In the genomic region with DNA sequence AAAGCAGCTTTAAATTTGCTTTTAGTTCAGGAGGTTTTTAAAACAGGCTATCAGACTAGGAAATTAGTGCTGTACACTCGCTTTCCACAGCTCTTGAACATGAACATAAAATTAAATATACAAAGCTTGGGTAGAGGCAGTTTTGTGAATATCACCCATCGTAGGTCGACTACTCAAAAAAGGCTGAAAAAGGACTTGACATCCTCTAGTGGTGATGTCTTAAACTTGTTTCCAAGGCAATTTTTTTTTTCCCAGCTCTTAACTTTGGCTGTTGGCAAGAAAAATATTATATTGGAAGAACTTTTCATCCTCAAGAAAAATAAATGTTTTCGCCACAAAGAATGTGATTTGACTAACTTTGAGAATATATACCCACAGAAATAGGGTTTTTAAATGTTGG, we compare ENCODE assay signal across 1 cellular context.
A peak's percentile ranks its signal among the peaks of the same experiment; 100 is the strongest.
TF ChIP-seq lines count a peak whose summit lies in the region.

No MANE protein-coding gene starts in this region.

TF ChIP-seq in GM12878, 131 proteins besides CTCF, POLR2A, EP300 and RAD21 (continued from another document):
- TF ChIP-seq, protein P1, sequence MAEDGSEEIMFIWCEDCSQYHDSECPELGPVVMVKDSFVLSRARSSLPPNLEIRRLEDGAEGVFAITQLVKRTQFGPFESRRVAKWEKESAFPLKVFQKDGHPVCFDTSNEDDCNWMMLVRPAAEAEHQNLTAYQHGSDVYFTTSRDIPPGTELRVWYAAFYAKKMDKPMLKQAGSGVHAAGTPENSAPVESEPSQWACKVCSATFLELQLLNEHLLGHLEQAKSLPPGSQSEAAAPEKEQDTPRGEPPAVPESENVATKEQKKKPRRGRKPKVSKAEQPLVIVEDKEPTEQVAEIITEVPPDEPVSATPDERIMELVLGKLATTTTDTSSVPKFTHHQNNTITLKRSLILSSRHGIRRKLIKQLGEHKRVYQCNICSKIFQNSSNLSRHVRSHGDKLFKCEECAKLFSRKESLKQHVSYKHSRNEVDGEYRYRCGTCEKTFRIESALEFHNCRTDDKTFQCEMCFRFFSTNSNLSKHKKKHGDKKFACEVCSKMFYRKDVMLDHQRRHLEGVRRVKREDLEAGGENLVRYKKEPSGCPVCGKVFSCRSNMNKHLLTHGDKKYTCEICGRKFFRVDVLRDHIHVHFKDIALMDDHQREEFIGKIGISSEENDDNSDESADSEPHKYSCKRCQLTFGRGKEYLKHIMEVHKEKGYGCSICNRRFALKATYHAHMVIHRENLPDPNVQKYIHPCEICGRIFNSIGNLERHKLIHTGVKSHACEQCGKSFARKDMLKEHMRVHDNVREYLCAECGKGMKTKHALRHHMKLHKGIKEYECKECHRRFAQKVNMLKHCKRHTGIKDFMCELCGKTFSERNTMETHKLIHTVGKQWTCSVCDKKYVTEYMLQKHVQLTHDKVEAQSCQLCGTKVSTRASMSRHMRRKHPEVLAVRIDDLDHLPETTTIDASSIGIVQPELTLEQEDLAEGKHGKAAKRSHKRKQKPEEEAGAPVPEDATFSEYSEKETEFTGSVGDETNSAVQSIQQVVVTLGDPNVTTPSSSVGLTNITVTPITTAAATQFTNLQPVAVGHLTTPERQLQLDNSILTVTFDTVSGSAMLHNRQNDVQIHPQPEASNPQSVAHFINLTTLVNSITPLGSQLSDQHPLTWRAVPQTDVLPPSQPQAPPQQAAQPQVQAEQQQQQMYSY (CRISPR knock-in tag; IDR thresholded peaks at IDR 0.05), result no peak
- TF ChIP-seq, protein P2, sequence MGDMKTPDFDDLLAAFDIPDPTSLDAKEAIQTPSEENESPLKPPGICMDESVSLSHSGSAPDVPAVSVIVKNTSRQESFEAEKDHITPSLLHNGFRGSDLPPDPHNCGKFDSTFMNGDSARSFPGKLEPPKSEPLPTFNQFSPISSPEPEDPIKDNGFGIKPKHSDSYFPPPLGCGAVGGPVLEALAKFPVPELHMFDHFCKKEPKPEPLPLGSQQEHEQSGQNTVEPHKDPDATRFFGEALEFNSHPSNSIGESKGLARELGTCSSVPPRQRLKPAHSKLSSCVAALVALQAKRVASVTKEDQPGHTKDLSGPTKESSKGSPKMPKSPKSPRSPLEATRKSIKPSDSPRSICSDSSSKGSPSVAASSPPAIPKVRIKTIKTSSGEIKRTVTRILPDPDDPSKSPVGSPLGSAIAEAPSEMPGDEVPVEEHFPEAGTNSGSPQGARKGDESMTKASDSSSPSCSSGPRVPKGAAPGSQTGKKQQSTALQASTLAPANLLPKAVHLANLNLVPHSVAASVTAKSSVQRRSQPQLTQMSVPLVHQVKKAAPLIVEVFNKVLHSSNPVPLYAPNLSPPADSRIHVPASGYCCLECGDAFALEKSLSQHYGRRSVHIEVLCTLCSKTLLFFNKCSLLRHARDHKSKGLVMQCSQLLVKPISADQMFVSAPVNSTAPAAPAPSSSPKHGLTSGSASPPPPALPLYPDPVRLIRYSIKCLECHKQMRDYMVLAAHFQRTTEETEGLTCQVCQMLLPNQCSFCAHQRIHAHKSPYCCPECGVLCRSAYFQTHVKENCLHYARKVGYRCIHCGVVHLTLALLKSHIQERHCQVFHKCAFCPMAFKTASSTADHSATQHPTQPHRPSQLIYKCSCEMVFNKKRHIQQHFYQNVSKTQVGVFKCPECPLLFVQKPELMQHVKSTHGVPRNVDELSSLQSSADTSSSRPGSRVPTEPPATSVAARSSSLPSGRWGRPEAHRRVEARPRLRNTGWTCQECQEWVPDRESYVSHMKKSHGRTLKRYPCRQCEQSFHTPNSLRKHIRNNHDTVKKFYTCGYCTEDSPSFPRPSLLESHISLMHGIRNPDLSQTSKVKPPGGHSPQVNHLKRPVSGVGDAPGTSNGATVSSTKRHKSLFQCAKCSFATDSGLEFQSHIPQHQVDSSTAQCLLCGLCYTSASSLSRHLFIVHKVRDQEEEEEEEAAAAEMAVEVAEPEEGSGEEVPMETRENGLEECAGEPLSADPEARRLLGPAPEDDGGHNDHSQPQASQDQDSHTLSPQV (IDR thresholded peaks at IDR 0.05), result no peak
- TF ChIP-seq SMC3 (IDR thresholded peaks at IDR 0.05; ENCODE audit: borderline replicate concordance, low read length) (peak; percentile 4; the same call in 1 of the 2 replicates), SPI1 (IDR thresholded peaks at IDR 0.05; ENCODE audit: borderline replicate concordance, insufficient read depth, low read depth, low read length) (no peak)
